ENCODE assay signal across 8 cellular contexts in the genomic region with DNA sequence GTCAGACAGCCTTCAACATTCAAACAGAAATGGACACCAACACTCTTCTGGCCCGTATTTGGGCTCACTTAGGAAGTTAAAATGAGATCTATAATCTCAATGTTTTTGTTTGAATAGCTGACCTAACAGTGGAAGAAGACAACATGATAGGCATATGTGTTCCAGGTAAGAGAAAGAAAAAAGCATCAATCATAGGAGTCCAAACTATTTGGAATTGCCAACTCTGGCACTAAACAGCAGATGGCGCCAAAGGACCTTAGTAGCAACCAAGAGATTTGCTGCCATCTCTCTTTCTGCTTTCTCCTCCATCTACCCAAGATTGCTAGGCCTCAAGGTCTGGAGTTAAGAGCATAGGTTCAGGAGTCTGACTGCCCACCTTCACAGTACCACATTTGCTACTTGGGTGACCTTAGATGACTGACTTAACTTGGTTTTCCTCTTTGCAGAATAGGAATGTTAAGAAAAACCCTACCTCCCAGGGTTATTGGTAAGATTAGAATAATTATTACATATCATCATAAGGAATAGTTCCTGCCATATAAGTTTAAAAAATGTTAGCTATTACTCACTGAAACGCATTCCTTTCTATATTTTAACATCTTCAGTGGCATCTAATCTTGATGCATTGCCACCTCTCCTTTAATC. TPM values are rescaled to one million over a fixed set of nuclear protein-coding genes. Genes with fewer than 3 reads are reported as not detected.
A peak's percentile ranks its signal among the peaks of the same experiment; 100 is the strongest.
DNase-seq lines count a peak whose midpoint lies in the region; ATAC-seq and TF ChIP-seq lines count a peak whose summit lies in the region.

No MANE protein-coding gene starts in this region.

- H3K27me3 ChIP-seq in SU-DHL-6 (ENCODE audit: low read length) (no peaks in the 10 kb centered on the region), adipocyte (replicated peaks; ENCODE audit: control insufficient read depth, insufficient read depth, low read length) (no peaks in the 10 kb centered on the region), left ventricle myocardium inferior (ENCODE audit: low read depth) (no peaks in the 10 kb centered on the region)

- H3K9me3 ChIP-seq in SU-DHL-6 (ENCODE audit: insufficient read depth, low read length), result no peaks in the 10 kb centered on the region
- H3K9me3 ChIP-seq in adipocyte (ENCODE audit: control insufficient read depth, low read length), result no peaks in the 10 kb centered on the region
- H3K9me3 ChIP-seq in left ventricle myocardium inferior (replicated peaks), result no peaks in the 10 kb centered on the region

- H3K36me3 ChIP-seq in SU-DHL-6 (ENCODE audit: low read length), result no peaks in the 10 kb centered on the region
- no peaks in the 10 kb centered on the region for H3K36me3 ChIP-seq in adipocyte (ENCODE audit: control insufficient read depth, insufficient read depth, low read length, severe bottlenecking)
- no peaks in the 10 kb centered on the region for H3K36me3 ChIP-seq in left ventricle myocardium inferior

- TF ChIP-seq CTCF in GM12801 (IDR thresholded peaks at IDR 0.05; ENCODE audit: extremely low read depth, insufficient read length) (peak; percentile 45), SU-DHL-6 (IDR thresholded peaks at IDR 0.05; ENCODE audit: insufficient read depth, low read length, poor library complexity, severe bottlenecking) (peak; percentile 83), left ventricle myocardium inferior (IDR thresholded peaks at IDR 0.05; ENCODE audit: borderline replicate concordance) (peak; percentile 87)

- H2AFZ ChIP-seq in SU-DHL-6 (ENCODE audit: low read depth, low read length, severe bottlenecking), result no peak overlapping the region

- H3K4me1 ChIP-seq in adipocyte (ENCODE audit: control insufficient read depth, insufficient read depth, low read length) (no peaks in the 10 kb centered on the region), left ventricle myocardium inferior (no peaks in the 10 kb centered on the region)

- H3K27ac ChIP-seq in SU-DHL-6 (ENCODE audit: low read depth, low read length) (no peak overlapping the region), left ventricle myocardium inferior (replicated peaks) (no peak overlapping the region)

- ATAC-seq in GM21390 (IDR thresholded peaks at IDR 0.05; ENCODE audit: unreplicated experiment) (no peak), HG03571 (IDR thresholded peaks at IDR 0.05; ENCODE audit: unreplicated experiment) (no peak)

- H3F3A ChIP-seq in SU-DHL-6 (ENCODE audit: insufficient read depth), result no peaks in the 10 kb centered on the region

- intact Hi-C loops in left ventricle myocardium inferior (cut with micrococcal nuclease), result loop anchor here (5.0 to 10.0 kb wide), 2 partner anchors 245 to 423 kb away; no protein-coding TSS in a partner anchor

- H3K9ac ChIP-seq in SU-DHL-6 (ENCODE audit: low read length) (no peak overlapping the region), adipocyte (ENCODE audit: low read length) (no peak overlapping the region)

- no peaks in the 10 kb centered on the region for H3K9me2 ChIP-seq in SU-DHL-6 (replicated peaks; ENCODE audit: insufficient read depth, low read length)

- DNase-seq in NCI-H1092 (lab: John Stamatoyannopoulos, UW), result peak; percentile 39
- peak; percentile 91 for DNase-seq in adipocyte (ENCODE audit: low read depth)
- peak; percentile 44 for DNase-seq in left ventricle myocardium inferior
- peak; percentile 65 for DNase-seq in renal cortical epithelial cell (ENCODE audit: low read depth)

- no peak overlapping the region for H3K4me2 ChIP-seq in SU-DHL-6 (ENCODE audit: low read depth, low read length, poor library complexity, severe bottlenecking)

- no peaks in the 10 kb centered on the region for H3K79me2 ChIP-seq in SU-DHL-6 (ENCODE audit: insufficient read depth, low read length)

- no peak overlapping the region for H3K4me3 ChIP-seq in SU-DHL-6 (ENCODE audit: insufficient read depth, low read length, poor library complexity, severe bottlenecking)
- H3K4me3 ChIP-seq in adipocyte (ENCODE audit: low read length), result no peak overlapping the region
- H3K4me3 ChIP-seq in left ventricle myocardium inferior, result no peak overlapping the region

- H4K20me1 ChIP-seq in SU-DHL-6 (ENCODE audit: low read depth, low read length), result no peaks in the 10 kb centered on the region

RNA-seq across cellular contexts. Expression of a gene that starts 30.2 kb away (rescaled TPM):
- 33.5 TPM for total RNA-seq in left ventricle myocardium inferior
- total RNA-seq in renal cortical epithelial cell, result 24.8 and 36.5 TPM in 2 replicates

Comparison
In these comparisons a context has a peak if more than half of its experiments do, and no peak if none do; other contexts are left out.
1. DNase-seq: peak in every context shown above with its lines; median percentile 91 in adipocyte; 65 in renal cortical epithelial cell; 44 in left ventricle myocardium inferior; 39 in NCI-H1092.